2 cellular contexts compared by ENCODE assay signal in the genomic region with DNA sequence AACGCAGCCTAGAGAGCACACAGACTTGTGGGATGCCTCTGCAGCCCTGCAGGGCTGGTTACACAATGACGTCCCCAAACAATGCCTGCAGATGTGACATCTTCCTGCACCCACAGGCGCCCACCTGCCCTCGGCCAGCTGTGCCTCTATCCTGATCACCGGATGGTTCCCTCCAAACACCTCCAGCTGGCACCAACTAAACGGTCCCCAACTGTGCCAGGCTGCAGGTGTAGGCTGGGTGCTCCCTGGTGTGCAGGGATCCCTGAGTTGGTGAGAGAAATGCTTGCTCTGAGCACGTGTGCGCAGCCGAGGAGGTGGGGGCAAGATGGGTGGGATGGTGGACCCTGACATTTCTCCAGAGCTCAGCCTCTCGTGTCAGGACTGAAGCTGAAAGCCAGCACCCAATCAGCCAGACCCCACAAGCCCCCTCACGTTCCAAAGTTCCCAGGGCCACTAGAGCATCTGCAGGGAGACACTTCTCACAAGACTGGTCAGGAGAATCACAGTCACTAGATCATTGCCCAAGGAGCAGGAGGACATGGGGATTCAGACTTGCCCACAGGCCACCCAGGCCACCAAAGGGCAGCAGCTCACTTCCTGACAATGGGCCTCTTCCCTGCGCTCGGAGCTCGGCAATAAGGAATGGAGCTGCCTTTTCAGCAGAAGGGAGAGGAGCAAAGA.
A peak's percentile ranks its signal among the peaks of the same experiment; 100 is the strongest.
TF ChIP-seq lines count a peak whose summit lies in the region.

No MANE protein-coding gene starts in this region.

TF ChIP-seq in IMR-90, 13 proteins besides CTCF, POLR2A, EP300 and RAD21:
- TF ChIP-seq CEBPB (IDR thresholded peaks at IDR 0.05; ENCODE audit: low read depth, low read length) (no peak), MAFK (IDR thresholded peaks at IDR 0.05; ENCODE audit: low read depth, low read length) (no peak), NFE2L2 (IDR thresholded peaks at IDR 0.05; ENCODE audit: low read depth, low read length) (no peak), RFX5 (IDR thresholded peaks at IDR 0.05; ENCODE audit: low read depth, low read length) (no peak), FOS (IDR thresholded peaks at IDR 0.05; ENCODE audit: low read depth, low read length) (no peak), MXI1 (IDR thresholded peaks at IDR 0.05; ENCODE audit: borderline replicate concordance, low read depth, low read length) (no peak), MAZ (IDR thresholded peaks at IDR 0.05; ENCODE audit: borderline replicate concordance, low read depth, low read length) (no peak), RCOR1 (IDR thresholded peaks at IDR 0.05; ENCODE audit: insufficient replicate concordance, low read length) (no peak), CHD1 (IDR thresholded peaks at IDR 0.05; ENCODE audit: low read depth, low read length) (no peak), SMC3 (IDR thresholded peaks at IDR 0.05; ENCODE audit: low read depth, low read length) (no peak)
TF ChIP-seq in IMR-90: peak in this region for 0.

TF ChIP-seq in HepG2, 621 proteins besides CTCF, POLR2A, EP300 and RAD21 (continues in another document):
- TF ChIP-seq SETDB1 (CRISPR knock-in tag; IDR thresholded peaks at IDR 0.05; ENCODE audit: borderline replicate concordance), result no peak
- no peak for TF ChIP-seq KDM3A (CRISPR knock-in tag; IDR thresholded peaks at IDR 0.05; ENCODE audit: low read depth)
- 0 out of 2 replicates have a peak, but pooled peaks have one; percentile 39 for TF ChIP-seq EEA1 (CRISPR knock-in tag; IDR thresholded peaks at IDR 0.05; ENCODE audit: borderline replicate concordance)
- TF ChIP-seq, protein P1, sequence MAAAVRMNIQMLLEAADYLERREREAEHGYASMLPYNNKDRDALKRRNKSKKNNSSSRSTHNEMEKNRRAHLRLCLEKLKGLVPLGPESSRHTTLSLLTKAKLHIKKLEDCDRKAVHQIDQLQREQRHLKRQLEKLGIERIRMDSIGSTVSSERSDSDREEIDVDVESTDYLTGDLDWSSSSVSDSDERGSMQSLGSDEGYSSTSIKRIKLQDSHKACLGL (CRISPR knock-in tag; IDR thresholded peaks at IDR 0.05), result 0 out of 2 replicates have a peak, but pooled peaks have one; percentile 48
- TF ChIP-seq SAP130 (CRISPR knock-in tag; IDR thresholded peaks at IDR 0.05; ENCODE audit: low read depth), result no peak
- no peak for TF ChIP-seq TEAD2 (CRISPR knock-in tag; IDR thresholded peaks at IDR 0.05)
- peak; percentile 23; the same call in 1 of the 2 replicates for TF ChIP-seq CEBPB (IDR thresholded peaks at IDR 0.05; ENCODE audit: borderline replicate concordance, low read depth, low read length)
- no peak for TF ChIP-seq CBFB (CRISPR knock-in tag; IDR thresholded peaks at IDR 0.05)
- TF ChIP-seq, protein P2, sequence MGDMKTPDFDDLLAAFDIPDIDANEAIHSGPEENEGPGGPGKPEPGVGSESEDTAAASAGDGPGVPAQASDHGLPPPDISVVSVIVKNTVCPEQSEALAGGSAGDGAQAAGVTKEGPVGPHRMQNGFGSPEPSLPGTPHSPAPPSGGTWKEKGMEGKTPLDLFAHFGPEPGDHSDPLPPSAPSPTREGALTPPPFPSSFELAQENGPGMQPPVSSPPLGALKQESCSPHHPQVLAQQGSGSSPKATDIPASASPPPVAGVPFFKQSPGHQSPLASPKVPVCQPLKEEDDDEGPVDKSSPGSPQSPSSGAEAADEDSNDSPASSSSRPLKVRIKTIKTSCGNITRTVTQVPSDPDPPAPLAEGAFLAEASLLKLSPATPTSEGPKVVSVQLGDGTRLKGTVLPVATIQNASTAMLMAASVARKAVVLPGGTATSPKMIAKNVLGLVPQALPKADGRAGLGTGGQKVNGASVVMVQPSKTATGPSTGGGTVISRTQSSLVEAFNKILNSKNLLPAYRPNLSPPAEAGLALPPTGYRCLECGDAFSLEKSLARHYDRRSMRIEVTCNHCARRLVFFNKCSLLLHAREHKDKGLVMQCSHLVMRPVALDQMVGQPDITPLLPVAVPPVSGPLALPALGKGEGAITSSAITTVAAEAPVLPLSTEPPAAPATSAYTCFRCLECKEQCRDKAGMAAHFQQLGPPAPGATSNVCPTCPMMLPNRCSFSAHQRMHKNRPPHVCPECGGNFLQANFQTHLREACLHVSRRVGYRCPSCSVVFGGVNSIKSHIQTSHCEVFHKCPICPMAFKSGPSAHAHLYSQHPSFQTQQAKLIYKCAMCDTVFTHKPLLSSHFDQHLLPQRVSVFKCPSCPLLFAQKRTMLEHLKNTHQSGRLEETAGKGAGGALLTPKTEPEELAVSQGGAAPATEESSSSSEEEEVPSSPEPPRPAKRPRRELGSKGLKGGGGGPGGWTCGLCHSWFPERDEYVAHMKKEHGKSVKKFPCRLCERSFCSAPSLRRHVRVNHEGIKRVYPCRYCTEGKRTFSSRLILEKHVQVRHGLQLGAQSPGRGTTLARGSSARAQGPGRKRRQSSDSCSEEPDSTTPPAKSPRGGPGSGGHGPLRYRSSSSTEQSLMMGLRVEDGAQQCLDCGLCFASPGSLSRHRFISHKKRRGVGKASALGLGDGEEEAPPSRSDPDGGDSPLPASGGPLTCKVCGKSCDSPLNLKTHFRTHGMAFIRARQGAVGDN (CRISPR knock-in tag; IDR thresholded peaks at IDR 0.05), result peak; percentile 30
- TF ChIP-seq ARHGAP35 (CRISPR knock-in tag; IDR thresholded peaks at IDR 0.05; ENCODE audit: borderline replicate concordance), result no peak
- no peak for TF ChIP-seq ZFP62 (CRISPR knock-in tag; IDR thresholded peaks at IDR 0.05)
- no peak for TF ChIP-seq HNRNPUL1 (IDR thresholded peaks at IDR 0.05; ENCODE audit: low read depth, low read length)
- no peak for TF ChIP-seq ZKSCAN8 (CRISPR knock-in tag; IDR thresholded peaks at IDR 0.05; ENCODE audit: borderline replicate concordance)
- TF ChIP-seq, protein P3, sequence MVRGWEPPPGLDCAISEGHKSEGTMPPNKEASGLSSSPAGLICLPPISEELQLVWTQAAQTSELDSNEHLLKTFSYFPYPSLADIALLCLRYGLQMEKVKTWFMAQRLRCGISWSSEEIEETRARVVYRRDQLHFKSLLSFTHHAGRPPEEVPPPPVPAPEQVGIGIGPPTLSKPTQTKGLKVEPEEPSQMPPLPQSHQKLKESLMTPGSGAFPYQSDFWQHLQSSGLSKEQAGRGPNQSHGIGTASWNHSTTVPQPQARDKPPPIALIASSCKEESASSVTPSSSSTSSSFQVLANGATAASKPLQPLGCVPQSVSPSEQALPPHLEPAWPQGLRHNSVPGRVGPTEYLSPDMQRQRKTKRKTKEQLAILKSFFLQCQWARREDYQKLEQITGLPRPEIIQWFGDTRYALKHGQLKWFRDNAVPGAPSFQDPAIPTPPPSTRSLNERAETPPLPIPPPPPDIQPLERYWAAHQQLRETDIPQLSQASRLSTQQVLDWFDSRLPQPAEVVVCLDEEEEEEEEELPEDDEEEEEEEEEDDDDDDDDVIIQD (CRISPR knock-in tag; IDR thresholded peaks at IDR 0.05; ENCODE audit: low read depth), result no peak
- TF ChIP-seq XRCC5 (optimal IDR thresholded peaks at IDR 0.05; ENCODE audit: low read length), result peak; percentile 8
- TF ChIP-seq, protein P4, sequence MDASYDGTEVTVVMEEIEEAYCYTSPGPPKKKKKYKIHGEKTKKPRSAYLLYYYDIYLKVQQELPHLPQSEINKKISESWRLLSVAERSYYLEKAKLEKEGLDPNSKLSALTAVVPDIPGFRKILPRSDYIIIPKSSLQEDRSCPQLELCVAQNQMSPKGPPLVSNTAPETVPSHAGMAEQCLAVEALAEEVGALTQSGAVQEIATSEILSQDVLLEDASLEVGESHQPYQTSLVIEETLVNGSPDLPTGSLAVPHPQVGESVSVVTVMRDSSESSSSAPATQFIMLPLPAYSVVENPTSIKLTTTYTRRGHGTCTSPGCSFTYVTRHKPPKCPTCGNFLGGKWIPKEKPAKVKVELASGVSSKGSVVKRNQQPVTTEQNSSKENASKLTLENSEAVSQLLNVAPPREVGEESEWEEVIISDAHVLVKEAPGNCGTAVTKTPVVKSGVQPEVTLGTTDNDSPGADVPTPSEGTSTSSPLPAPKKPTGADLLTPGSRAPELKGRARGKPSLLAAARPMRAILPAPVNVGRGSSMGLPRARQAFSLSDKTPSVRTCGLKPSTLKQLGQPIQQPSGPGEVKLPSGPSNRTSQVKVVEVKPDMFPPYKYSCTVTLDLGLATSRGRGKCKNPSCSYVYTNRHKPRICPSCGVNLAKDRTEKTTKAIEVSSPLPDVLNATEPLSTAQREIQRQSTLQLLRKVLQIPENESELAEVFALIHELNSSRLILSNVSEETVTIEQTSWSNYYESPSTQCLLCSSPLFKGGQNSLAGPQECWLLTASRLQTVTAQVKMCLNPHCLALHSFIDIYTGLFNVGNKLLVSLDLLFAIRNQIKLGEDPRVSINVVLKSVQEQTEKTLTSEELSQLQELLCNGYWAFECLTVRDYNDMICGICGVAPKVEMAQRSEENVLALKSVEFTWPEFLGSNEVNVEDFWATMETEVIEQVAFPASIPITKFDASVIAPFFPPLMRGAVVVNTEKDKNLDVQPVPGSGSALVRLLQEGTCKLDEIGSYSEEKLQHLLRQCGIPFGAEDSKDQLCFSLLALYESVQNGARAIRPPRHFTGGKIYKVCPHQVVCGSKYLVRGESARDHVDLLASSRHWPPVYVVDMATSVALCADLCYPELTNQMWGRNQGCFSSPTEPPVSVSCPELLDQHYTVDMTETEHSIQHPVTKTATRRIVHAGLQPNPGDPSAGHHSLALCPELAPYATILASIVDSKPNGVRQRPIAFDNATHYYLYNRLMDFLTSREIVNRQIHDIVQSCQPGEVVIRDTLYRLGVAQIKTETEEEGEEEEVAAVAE (CRISPR knock-in tag; IDR thresholded peaks at IDR 0.05; ENCODE audit: borderline replicate concordance), result no peak
- TF ChIP-seq, protein P5, sequence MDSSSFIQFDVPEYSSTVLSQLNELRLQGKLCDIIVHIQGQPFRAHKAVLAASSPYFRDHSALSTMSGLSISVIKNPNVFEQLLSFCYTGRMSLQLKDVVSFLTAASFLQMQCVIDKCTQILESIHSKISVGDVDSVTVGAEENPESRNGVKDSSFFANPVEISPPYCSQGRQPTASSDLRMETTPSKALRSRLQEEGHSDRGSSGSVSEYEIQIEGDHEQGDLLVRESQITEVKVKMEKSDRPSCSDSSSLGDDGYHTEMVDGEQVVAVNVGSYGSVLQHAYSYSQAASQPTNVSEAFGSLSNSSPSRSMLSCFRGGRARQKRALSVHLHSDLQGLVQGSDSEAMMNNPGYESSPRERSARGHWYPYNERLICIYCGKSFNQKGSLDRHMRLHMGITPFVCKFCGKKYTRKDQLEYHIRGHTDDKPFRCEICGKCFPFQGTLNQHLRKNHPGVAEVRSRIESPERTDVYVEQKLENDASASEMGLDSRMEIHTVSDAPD (CRISPR knock-in tag; IDR thresholded peaks at IDR 0.05), result no peak
- TF ChIP-seq MEIS1 (CRISPR knock-in tag; IDR thresholded peaks at IDR 0.05; ENCODE audit: borderline replicate concordance), result no peak
- TF ChIP-seq, protein P6, sequence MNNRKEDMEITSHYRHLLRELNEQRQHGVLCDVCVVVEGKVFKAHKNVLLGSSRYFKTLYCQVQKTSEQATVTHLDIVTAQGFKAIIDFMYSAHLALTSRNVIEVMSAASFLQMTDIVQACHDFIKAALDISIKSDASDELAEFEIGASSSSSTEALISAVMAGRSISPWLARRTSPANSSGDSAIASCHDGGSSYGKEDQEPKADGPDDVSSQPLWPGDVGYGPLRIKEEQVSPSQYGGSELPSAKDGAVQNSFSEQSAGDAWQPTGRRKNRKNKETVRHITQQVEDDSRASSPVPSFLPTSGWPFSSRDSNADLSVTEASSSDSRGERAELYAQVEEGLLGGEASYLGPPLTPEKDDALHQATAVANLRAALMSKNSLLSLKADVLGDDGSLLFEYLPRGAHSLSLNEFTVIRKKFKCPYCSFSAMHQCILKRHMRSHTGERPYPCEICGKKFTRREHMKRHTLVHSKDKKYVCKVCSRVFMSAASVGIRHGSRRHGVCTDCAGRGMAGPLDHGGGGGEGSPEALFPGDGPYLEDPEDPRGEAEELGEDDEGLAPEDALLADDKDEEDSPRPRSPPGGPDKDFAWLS (CRISPR knock-in tag; IDR thresholded peaks at IDR 0.05; ENCODE audit: borderline replicate concordance), result no peak
- no peak for TF ChIP-seq AGO1 (IDR thresholded peaks at IDR 0.05; ENCODE audit: low read depth, low read length, poor library complexity, severe bottlenecking)
- no peak for TF ChIP-seq PAF1 (CRISPR knock-in tag; IDR thresholded peaks at IDR 0.05)
- TF ChIP-seq JARID2 (CRISPR knock-in tag; IDR thresholded peaks at IDR 0.05; ENCODE audit: insufficient replicate concordance), result no peak
- no peak for TF ChIP-seq XBP1 (CRISPR knock-in tag; IDR thresholded peaks at IDR 0.05)
- TF ChIP-seq KAT7 (CRISPR knock-in tag; IDR thresholded peaks at IDR 0.05; ENCODE audit: borderline replicate concordance), result no peak
- no peak for TF ChIP-seq ZKSCAN5 (CRISPR knock-in tag; IDR thresholded peaks at IDR 0.05)
- 0 out of 2 replicates have a peak, but pooled peaks have one; percentile 33 for TF ChIP-seq SP4 (CRISPR knock-in tag; IDR thresholded peaks at IDR 0.05)
- no peak for TF ChIP-seq PCBP1 (IDR thresholded peaks at IDR 0.05; ENCODE audit: borderline replicate concordance, low read depth, low read length)
- TF ChIP-seq ZNF143 (CRISPR knock-in tag; IDR thresholded peaks at IDR 0.05), result no peak
- TF ChIP-seq GTF3A (CRISPR knock-in tag; conservative IDR thresholded peaks at IDR 0.05), result no peak
- TF ChIP-seq, protein P7, sequence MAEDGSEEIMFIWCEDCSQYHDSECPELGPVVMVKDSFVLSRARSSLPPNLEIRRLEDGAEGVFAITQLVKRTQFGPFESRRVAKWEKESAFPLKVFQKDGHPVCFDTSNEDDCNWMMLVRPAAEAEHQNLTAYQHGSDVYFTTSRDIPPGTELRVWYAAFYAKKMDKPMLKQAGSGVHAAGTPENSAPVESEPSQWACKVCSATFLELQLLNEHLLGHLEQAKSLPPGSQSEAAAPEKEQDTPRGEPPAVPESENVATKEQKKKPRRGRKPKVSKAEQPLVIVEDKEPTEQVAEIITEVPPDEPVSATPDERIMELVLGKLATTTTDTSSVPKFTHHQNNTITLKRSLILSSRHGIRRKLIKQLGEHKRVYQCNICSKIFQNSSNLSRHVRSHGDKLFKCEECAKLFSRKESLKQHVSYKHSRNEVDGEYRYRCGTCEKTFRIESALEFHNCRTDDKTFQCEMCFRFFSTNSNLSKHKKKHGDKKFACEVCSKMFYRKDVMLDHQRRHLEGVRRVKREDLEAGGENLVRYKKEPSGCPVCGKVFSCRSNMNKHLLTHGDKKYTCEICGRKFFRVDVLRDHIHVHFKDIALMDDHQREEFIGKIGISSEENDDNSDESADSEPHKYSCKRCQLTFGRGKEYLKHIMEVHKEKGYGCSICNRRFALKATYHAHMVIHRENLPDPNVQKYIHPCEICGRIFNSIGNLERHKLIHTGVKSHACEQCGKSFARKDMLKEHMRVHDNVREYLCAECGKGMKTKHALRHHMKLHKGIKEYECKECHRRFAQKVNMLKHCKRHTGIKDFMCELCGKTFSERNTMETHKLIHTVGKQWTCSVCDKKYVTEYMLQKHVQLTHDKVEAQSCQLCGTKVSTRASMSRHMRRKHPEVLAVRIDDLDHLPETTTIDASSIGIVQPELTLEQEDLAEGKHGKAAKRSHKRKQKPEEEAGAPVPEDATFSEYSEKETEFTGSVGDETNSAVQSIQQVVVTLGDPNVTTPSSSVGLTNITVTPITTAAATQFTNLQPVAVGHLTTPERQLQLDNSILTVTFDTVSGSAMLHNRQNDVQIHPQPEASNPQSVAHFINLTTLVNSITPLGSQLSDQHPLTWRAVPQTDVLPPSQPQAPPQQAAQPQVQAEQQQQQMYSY (CRISPR knock-in tag; IDR thresholded peaks at IDR 0.05), result no peak
- no peak for TF ChIP-seq ZNF530 (CRISPR knock-in tag; IDR thresholded peaks at IDR 0.05; ENCODE audit: low read depth)
- TF ChIP-seq, protein P8, sequence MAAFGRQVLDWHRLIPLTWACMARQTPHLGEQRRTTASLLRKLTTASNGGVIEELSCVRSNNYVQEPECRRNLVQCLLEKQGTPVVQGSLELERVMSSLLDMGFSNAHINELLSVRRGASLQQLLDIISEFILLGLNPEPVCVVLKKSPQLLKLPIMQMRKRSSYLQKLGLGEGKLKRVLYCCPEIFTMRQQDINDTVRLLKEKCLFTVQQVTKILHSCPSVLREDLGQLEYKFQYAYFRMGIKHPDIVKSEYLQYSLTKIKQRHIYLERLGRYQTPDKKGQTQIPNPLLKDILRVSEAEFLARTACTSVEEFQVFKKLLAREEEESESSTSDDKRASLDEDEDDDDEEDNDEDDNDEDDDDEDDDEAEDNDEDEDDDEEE (CRISPR knock-in tag; IDR thresholded peaks at IDR 0.05), result peak; percentile 28; the same call in 1 of the 2 replicates
- no peak for TF ChIP-seq MED13 (CRISPR knock-in tag; IDR thresholded peaks at IDR 0.05)
- TF ChIP-seq ZNF343 (CRISPR knock-in tag; IDR thresholded peaks at IDR 0.05), result no peak
